Comparison of ENCODE assay signal across 1 cellular context in genomic region chr19:11090014-11090263, GRCh38.
A peak's percentile ranks its signal among the peaks of the same experiment; 100 is the strongest.
TF ChIP-seq lines count a peak whose summit lies in the region.

No MANE protein-coding gene starts in this region.

TF ChIP-seq in WTC11, 78 proteins besides CTCF, POLR2A, EP300 and RAD21 (continued from another document):
- TF ChIP-seq AFF4 (CRISPR knock-in tag; IDR thresholded peaks at IDR 0.05; ENCODE audit: borderline replicate concordance) (0 out of 2 replicates have a peak, but pooled peaks have one; percentile 28), AR (CRISPR knock-in tag; IDR thresholded peaks at IDR 0.05) (peak; percentile 88; the same call in 1 of the 2 replicates)
